27 cellular contexts compared by ENCODE assay signal in the genomic region with DNA sequence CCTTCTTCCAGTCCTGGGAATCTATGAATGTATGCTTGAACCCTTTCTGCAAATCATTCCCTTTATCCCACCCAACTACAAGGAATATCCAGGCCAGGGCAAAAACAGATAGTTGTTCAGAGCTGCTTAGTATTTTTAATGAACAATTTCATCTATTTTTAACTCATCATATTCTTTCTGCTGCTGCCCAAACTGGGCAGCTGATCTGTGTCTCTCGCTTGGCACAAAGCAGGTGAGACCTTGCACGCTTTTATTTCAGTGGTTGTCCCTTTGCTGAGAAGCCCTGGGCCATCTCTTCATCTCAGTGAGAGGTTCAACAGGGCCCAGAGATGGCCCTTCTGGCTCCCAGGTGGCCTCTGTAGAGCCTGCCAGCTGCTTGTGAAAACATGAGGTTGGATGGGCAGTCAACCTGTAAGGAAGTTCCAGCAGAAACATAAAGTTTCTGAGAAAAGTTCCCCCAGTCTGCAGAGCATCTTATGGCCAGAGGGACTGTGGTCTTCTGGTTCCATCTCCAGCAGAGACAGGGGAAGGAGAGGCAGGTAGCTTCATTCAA. TPM values are rescaled to one million over a fixed set of nuclear protein-coding genes. Genes with fewer than 3 reads are reported as not detected.
"Had no signal": no experiment of that assay in that cellular context is flagged by ENCODE, and none has a peak within 500 bp of the region (broad histone marks: within the 10 kb centered on the region; RNA-seq: fewer than 3 reads in every experiment).

No MANE protein-coding gene starts in this region.

- H3K27me3 Mint-ChIP-seq: dendritic cell treated with granulocyte-macrophage colony-stimulating factor and Interleukin-4, amounts not matched to agents 40 ng/mL and 50 ng/mL, for 4 days; effector memory CD8-positive, alpha-beta T cell had no signal

- H3K27me3 ChIP-seq: colonic mucosa, gastrocnemius medialis had no signal

- FAIRE-seq: endometrium, islet of Langerhans, keratinocyte had no signal

- ATAC-seq: effector memory CD8-positive, alpha-beta T cell; esophagus mucosa; gastrocnemius medialis; heart right ventricle; left cardiac atrium; left lung; left ventricle myocardium superior; lower lobe of right lung; mucosa of descending colon had no signal

- H3K9me3 ChIP-seq: colonic mucosa, esophagus squamous epithelium, gastrocnemius medialis, left lung, lower lobe of right lung, mucosa of descending colon had no signal

- H3K36me3 ChIP-seq: colonic mucosa, esophagus squamous epithelium, gastrocnemius medialis, heart right ventricle, left lung, lower lobe of right lung had no signal

- H3K4me3 Mint-ChIP-seq: dendritic cell treated with granulocyte-macrophage colony-stimulating factor and Interleukin-4, amounts not matched to agents 40 ng/mL and 50 ng/mL, for 4 days; effector memory CD8-positive, alpha-beta T cell; endodermal cell; mesothelial cell of epicardium; naive B cell had no signal

- H3K4me3 ChIP-seq: colonic mucosa, esophagus squamous epithelium, gastrocnemius medialis, heart right ventricle, left lung, lower lobe of right lung, mucosa of descending colon had no signal

- H3K4me1 ChIP-seq: colonic mucosa, esophagus squamous epithelium, gastrocnemius medialis, heart right ventricle, left lung, lower lobe of right lung had no signal

- H3K4me1 Mint-ChIP-seq: mesothelial cell of epicardium, naive B cell had no signal

- DNase-seq: colonic mucosa; cortex of kidney; effector CD8-positive, alpha-beta T cell; effector memory CD8-positive, alpha-beta T cell; endodermal cell; erythroblast; esophagus squamous epithelium; foreskin fibroblast; foreskin melanocyte; gastrocnemius medialis; glutamatergic neuron; heart right ventricle; hippocampal formation; left cardiac atrium; left lung; left ventricle myocardium superior; lower lobe of right lung; mesenchymal stem cell; mucosa of descending colon; naive B cell had no signal

- H3K36me3 Mint-ChIP-seq: mesothelial cell of epicardium, naive B cell had no signal

- H3K27ac Mint-ChIP-seq: dendritic cell treated with granulocyte-macrophage colony-stimulating factor and Interleukin-4, amounts not matched to agents 40 ng/mL and 50 ng/mL, for 4 days; effector memory CD8-positive, alpha-beta T cell; endodermal cell; mesothelial cell of epicardium; naive B cell had no signal

RNA-seq across cellular contexts. Expression of a gene that starts 57.5 kb away (rescaled TPM):
- total RNA-seq: myocyte had no signal
- polyA plus RNA-seq: keratinocyte had no signal
